1 cellular context compared by ENCODE assay signal in genomic region chr19:49875801-49876421, GRCh38.
TF ChIP-seq lines count a peak whose summit lies in the region.

No MANE protein-coding gene starts in this region.

TF ChIP-seq in A549, 52 proteins besides CTCF, POLR2A, EP300 and RAD21 (continued from another document):
- TF ChIP-seq, protein P1, sequence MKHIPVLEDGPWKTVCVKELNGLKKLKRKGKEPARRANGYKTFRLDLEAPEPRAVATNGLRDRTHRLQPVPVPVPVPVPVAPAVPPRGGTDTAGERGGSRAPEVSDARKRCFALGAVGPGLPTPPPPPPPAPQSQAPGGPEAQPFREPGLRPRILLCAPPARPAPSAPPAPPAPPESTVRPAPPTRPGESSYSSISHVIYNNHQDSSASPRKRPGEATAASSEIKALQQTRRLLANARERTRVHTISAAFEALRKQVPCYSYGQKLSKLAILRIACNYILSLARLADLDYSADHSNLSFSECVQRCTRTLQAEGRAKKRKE (CRISPR knock-in tag; IDR thresholded peaks at IDR 0.05; ENCODE audit: low read depth) = no peak
